In genomic region chr15:90419738-90420487, GRCh38 we compare ENCODE assay signal across 8 cellular contexts. TPM values are rescaled to one million over a fixed set of nuclear protein-coding genes. Genes with fewer than 3 reads are reported as not detected.
DNase-seq lines count a peak whose midpoint lies in the region; ATAC-seq and TF ChIP-seq lines count a peak whose summit lies in the region.

No MANE protein-coding gene starts in this region.

- peak; percentile 51 for ATAC-seq in GM21576 (IDR thresholded peaks at IDR 0.05; ENCODE audit: unreplicated experiment)
- ATAC-seq in SK-N-SH treated with all-trans-retinoic acid at 6 μM for 48 hours, result peak; percentile 94
- peak; percentile 82 for ATAC-seq in esophagus mucosa

- DNase-seq in AG08395 (ENCODE audit: low spot score), result peak; percentile 76
- peak; percentile 27 for DNase-seq in pulmonary artery endothelial cell (ENCODE audit: low read depth, low spot score)
- no peak for DNase-seq in NCI-H1105 treated with DMSO at 0.1 percent for 48 hours (lab: John Stamatoyannopoulos, UW)
- DNase-seq in CD1c-positive myeloid dendritic cell (ENCODE audit: extremely low spot score), result no peak
- no peak for DNase-seq in NCI-H774 (lab: John Stamatoyannopoulos, UW)

TF ChIP-seq in SK-N-SH treated with all-trans-retinoic acid at 6 μM for 48 hours, 23 proteins besides CTCF, POLR2A, EP300 and RAD21:
- no peak for TF ChIP-seq TOX (CRISPR knock-in tag; IDR thresholded peaks at IDR 0.05; ENCODE audit: borderline replicate concordance)
- TF ChIP-seq ZFP30 (CRISPR knock-in tag; IDR thresholded peaks at IDR 0.05), result no peak
- TF ChIP-seq BACH2 (CRISPR knock-in tag; IDR thresholded peaks at IDR 0.05; ENCODE audit: borderline replicate concordance), result no peak
- no peak for TF ChIP-seq PATZ1 (CRISPR knock-in tag; IDR thresholded peaks at IDR 0.05; ENCODE audit: borderline replicate concordance)
- no peak for TF ChIP-seq CSRNP3 (CRISPR knock-in tag; IDR thresholded peaks at IDR 0.05)
- no peak for TF ChIP-seq GLIS3 (CRISPR knock-in tag; IDR thresholded peaks at IDR 0.05)
- TF ChIP-seq ISL1 (CRISPR knock-in tag; IDR thresholded peaks at IDR 0.05), result 0 out of 2 replicates have a peak, but pooled peaks have one; percentile 22
- TF ChIP-seq CSDC2 (CRISPR knock-in tag; IDR thresholded peaks at IDR 0.05), result no peak

RNA-seq across cellular contexts. Expression of gene IQGAP1, which starts 31.9 kb away (rescaled TPM):
- total RNA-seq in esophagus mucosa, result 157 TPM
- 197 and 214 TPM in 2 replicates for total RNA-seq in pulmonary artery endothelial cell

Comparison
In these comparisons a context has a peak if more than half of its experiments do, and no peak if none do; other contexts are left out.
1. DNase-seq: peak in AG08395 (single experiment) and pulmonary artery endothelial cell (single experiment); none in NCI-H1105 treated with DMSO at 0.1 percent for 48 hours (single experiment), CD1c-positive myeloid dendritic cell (single experiment) and NCI-H774 (single experiment).
2. Peak in every context shown above with its lines, with median percentiles within 50 percentile points of each other: ATAC-seq.